Comparison of ENCODE assay signal across 17 cellular contexts in genomic region chr10:64573625-64574325, GRCh38.
"Had no signal": no experiment of that assay in that cellular context is flagged by ENCODE, and none has a peak within 500 bp of the region (broad histone marks: within the 10 kb centered on the region; RNA-seq: fewer than 3 reads in every experiment).

No MANE protein-coding gene starts in this region.

- H3K4me1 Mint-ChIP-seq: activated CD4-positive, alpha-beta memory T cell treated with anti-CD3 and anti-CD28 coated beads, Interleukin-2, amount 10 ng/mL, durations not matched to agents 7 days and 5 days; activated CD4-positive, alpha-beta T cell treated with anti-CD3 and anti-CD28 coated beads for 36 hours; activated naive CD8-positive, alpha-beta T cell treated with anti-CD3 and anti-CD28 coated beads, Interleukin-2, amount 10 ng/mL, durations not matched to agents 7 days and 5 days; neural progenitor cell; stimulated activated effector memory CD8-positive, alpha-beta T cell treated with anti-CD3 and anti-CD28 coated beads, Interleukin-12 subunit alpha, Interleukin-12 subunit beta, amount 100 ng/mL, for 72 hours had no signal

- H3K9me3 Mint-ChIP-seq: neural progenitor cell, type B pancreatic cell had no signal

- H3K36me3 Mint-ChIP-seq: activated naive CD8-positive, alpha-beta T cell treated with anti-CD3 and anti-CD28 coated beads, Interleukin-2, amount 10 ng/mL, durations not matched to agents 7 days and 5 days; neural progenitor cell; stimulated activated effector memory CD8-positive, alpha-beta T cell treated with anti-CD3 and anti-CD28 coated beads, Interleukin-12 subunit alpha, Interleukin-12 subunit beta, amount 100 ng/mL, for 72 hours; type B pancreatic cell had no signal

- H3K36me3 ChIP-seq: heart left ventricle, neural progenitor cell, WERI-Rb-1 had no signal

- ATAC-seq: activated CD4-positive, alpha-beta T cell treated with anti-CD3 and anti-CD28 coated beads for 36 hours; activated T-cell treated with anti-CD3 and anti-CD28 coated beads, Interleukin-2, amount 50 U/mL, for 72 hours; heart left ventricle; left ventricle myocardium superior; stimulated activated effector memory CD8-positive, alpha-beta T cell treated with anti-CD3 and anti-CD28 coated beads, Interleukin-12 subunit alpha, Interleukin-12 subunit beta, amount 100 ng/mL, for 72 hours had no signal

- H3K27me3 ChIP-seq: heart left ventricle, neural progenitor cell had no signal

- H3K4me3 Mint-ChIP-seq: activated CD4-positive, alpha-beta memory T cell treated with anti-CD3 and anti-CD28 coated beads, Interleukin-2, amount 10 ng/mL, durations not matched to agents 7 days and 5 days; activated CD4-positive, alpha-beta T cell treated with anti-CD3 and anti-CD28 coated beads for 36 hours; activated naive CD8-positive, alpha-beta T cell treated with anti-CD3 and anti-CD28 coated beads, Interleukin-2, amount 10 ng/mL, durations not matched to agents 7 days and 5 days; activated T-cell treated with anti-CD3 and anti-CD28 coated beads, Interleukin-2, amount 50 U/mL, for 72 hours; neural progenitor cell; stimulated activated effector memory CD8-positive, alpha-beta T cell treated with anti-CD3 and anti-CD28 coated beads, Interleukin-12 subunit alpha, Interleukin-12 subunit beta, amount 100 ng/mL, for 72 hours; type B pancreatic cell had no signal

- H3K4me1 ChIP-seq: heart left ventricle, neural progenitor cell had no signal

- FAIRE-seq: frontal cortex had no signal

- H3K27ac Mint-ChIP-seq: activated CD4-positive, alpha-beta memory T cell treated with anti-CD3 and anti-CD28 coated beads, Interleukin-2, amount 10 ng/mL, durations not matched to agents 7 days and 5 days; activated CD4-positive, alpha-beta T cell treated with anti-CD3 and anti-CD28 coated beads for 36 hours; activated naive CD8-positive, alpha-beta T cell treated with anti-CD3 and anti-CD28 coated beads, Interleukin-2, amount 10 ng/mL, durations not matched to agents 7 days and 5 days; activated T-cell treated with anti-CD3 and anti-CD28 coated beads, Interleukin-2, amount 50 U/mL, for 72 hours; neural progenitor cell; stimulated activated effector memory CD8-positive, alpha-beta T cell treated with anti-CD3 and anti-CD28 coated beads, Interleukin-12 subunit alpha, Interleukin-12 subunit beta, amount 100 ng/mL, for 72 hours; type B pancreatic cell had no signal

- H3K27ac ChIP-seq: coronary artery, heart left ventricle, neural progenitor cell, WERI-Rb-1 had no signal

- DNase-seq: activated CD4-positive, alpha-beta memory T cell treated with anti-CD3 and anti-CD28 coated beads, Interleukin-2, amount 10 ng/mL, durations not matched to agents 7 days and 5 days; activated CD4-positive, alpha-beta T cell treated with anti-CD3 and anti-CD28 coated beads for 36 hours; activated CD8-positive, alpha-beta memory T cell treated with anti-CD3 and anti-CD28 coated beads, Interleukin-2, amount 50 U/mL, for 4 hours; activated naive CD8-positive, alpha-beta T cell treated with anti-CD3 and anti-CD28 coated beads, Interleukin-2, amount 10 ng/mL, durations not matched to agents 7 days and 5 days; activated T-cell treated with anti-CD3 and anti-CD28 coated beads, Interleukin-2, amount 50 U/mL, for 72 hours; effector CD4-positive, alpha-beta T cell; islet precursor cell; left ventricle myocardium superior; T1000; WERI-Rb-1 had no signal

- H3K4me3 ChIP-seq: coronary artery, heart left ventricle, neural progenitor cell, smooth muscle cell had no signal

- H3K27me3 Mint-ChIP-seq: activated CD4-positive, alpha-beta memory T cell treated with anti-CD3 and anti-CD28 coated beads, Interleukin-2, amount 10 ng/mL, durations not matched to agents 7 days and 5 days; activated CD4-positive, alpha-beta T cell treated with anti-CD3 and anti-CD28 coated beads for 36 hours; activated naive CD8-positive, alpha-beta T cell treated with anti-CD3 and anti-CD28 coated beads, Interleukin-2, amount 10 ng/mL, durations not matched to agents 7 days and 5 days; type B pancreatic cell had no signal
